Comparison of ENCODE assay signal across 15 cellular contexts in genomic region chr20:47694021-47694818, GRCh38.
DNase-seq lines count a peak whose midpoint lies in the region; ATAC-seq, FAIRE-seq and TF ChIP-seq lines count a peak whose summit lies in the region.
"Had no signal": no experiment of that assay in that cellular context is flagged by ENCODE, and none has a peak within 500 bp of the region (broad histone marks: within the 10 kb centered on the region; RNA-seq: fewer than 3 reads in every experiment).

No MANE protein-coding gene starts in this region.

- no peak for DNase-seq in right cardiac atrium
- no peak for DNase-seq in heart right ventricle
- DNase-seq in HTR-8/SVneo (ENCODE audit: insufficient read length, low spot score) = no peak
- peak; percentile 62 for DNase-seq in kidney
- no peak for DNase-seq in osteocyte (ENCODE audit: extremely low spot score, unreplicated experiment)
- DNase-seq in activated T-cell treated with anti-CD3 and anti-CD28 coated beads, Interleukin-2, amount 50 U/mL, for 24 hours = no peak
- no peak for DNase-seq in WERI-Rb-1
- no peak for DNase-seq in NCI-H1092 (lab: John Stamatoyannopoulos, UW)
- DNase-seq: C1 segment of cervical spinal cord; Calu3; CD4-positive, alpha-beta T cell; DMS 273 treated with DMSO at 0.1 percent for 48 hours; GOT3; H9 had no signal

- H3K36me3 Mint-ChIP-seq in osteocyte (ENCODE audit: unreplicated experiment) = no peaks in the 10 kb centered on the region
- no peaks in the 10 kb centered on the region for H3K36me3 Mint-ChIP-seq in activated T-cell treated with anti-CD3 and anti-CD28 coated beads, Interleukin-2, amount 50 U/mL, for 24 hours (ENCODE audit: low read depth)

- no peaks in the 10 kb centered on the region for H3K9me3 Mint-ChIP-seq in osteocyte (ENCODE audit: unreplicated experiment)
- H3K9me3 Mint-ChIP-seq in activated T-cell treated with anti-CD3 and anti-CD28 coated beads, Interleukin-2, amount 50 U/mL, for 24 hours = no peaks in the 10 kb centered on the region
- H3K9me3 Mint-ChIP-seq: H9 had no signal

- peak; percentile 18 to 41 for ATAC-seq in right cardiac atrium
- ATAC-seq in heart right ventricle = no peak

- H3K36me3 ChIP-seq in heart right ventricle (peaks cover 0 to 59% (median 5%) of the 10 kb centered on the region in 9 donors), kidney (ENCODE audit: control insufficient read depth in 1 of 2, insufficient read depth in 2 of 2, low read length in 2 of 2) (peaks cover 0 to 5% of the 10 kb centered on the region in 2 donors), WERI-Rb-1 (no peaks in the 10 kb centered on the region)

- peak overlapping the region; percentile 44 for H3K27ac Mint-ChIP-seq in osteocyte (ENCODE audit: unreplicated experiment)
- H3K27ac Mint-ChIP-seq in activated T-cell treated with anti-CD3 and anti-CD28 coated beads, Interleukin-2, amount 50 U/mL, for 24 hours = no peak overlapping the region
- H3K27ac Mint-ChIP-seq: CD4-positive, alpha-beta T cell; H9 had no signal

- intact Hi-C loops in right cardiac atrium (cut with DNase I) (no loop called here), heart right ventricle (cut with DNase I) (no loop called here), kidney (cut with DNase I) (no loop called here)

- H3K4me1 ChIP-seq in right cardiac atrium (ENCODE audit: control insufficient read depth, insufficient read depth, low read length) = no peaks in the 10 kb centered on the region
- peaks cover 0 to 6% (median 0%) of the 10 kb centered on the region in 9 donors for H3K4me1 ChIP-seq in heart right ventricle
- H3K4me1 ChIP-seq in kidney (ENCODE audit: control insufficient read depth in 1 of 2, insufficient read depth in 1 of 2, low read depth in 1 of 2, low read length in 2 of 2) = peaks cover 0 to 2% of the 10 kb centered on the region in 2 donors

- peaks cover 7% of the 10 kb centered on the region for H3K4me1 Mint-ChIP-seq in osteocyte (ENCODE audit: unreplicated experiment)
- H3K4me1 Mint-ChIP-seq in activated T-cell treated with anti-CD3 and anti-CD28 coated beads, Interleukin-2, amount 50 U/mL, for 24 hours (ENCODE audit: low read depth) = peaks cover 10% of the 10 kb centered on the region

- H3K9me3 ChIP-seq in right cardiac atrium (ENCODE audit: control insufficient read depth, low read length) (peaks cover 5% of the 10 kb centered on the region), heart right ventricle (peaks cover 6 to 47% (median 30%) of the 10 kb centered on the region in 11 donors), kidney (ENCODE audit: control insufficient read depth in 1 of 2, low read length in 2 of 2) (peaks cover 7 to 23% of the 10 kb centered on the region in 2 donors), WERI-Rb-1 (ENCODE audit: severe bottlenecking) (peaks cover 30% of the 10 kb centered on the region)

- no peak overlapping the region for H3K27ac ChIP-seq in right cardiac atrium (ENCODE audit: low read length)
- H3K27ac ChIP-seq in heart right ventricle = no peak overlapping the region
- no peak overlapping the region for H3K27ac ChIP-seq in kidney (ENCODE audit: low read depth in 2 of 2, low read length in 2 of 2)
- H3K27ac ChIP-seq in WERI-Rb-1 = no peak overlapping the region
- H3K27ac ChIP-seq: 22Rv1 had no signal

- no peak overlapping the region for H3K9ac ChIP-seq in kidney (ENCODE audit: low read length in 2 of 2)

- no peak for TF ChIP-seq CTCF in heart right ventricle (IDR thresholded peaks at IDR 0.05)
- no peak for TF ChIP-seq CTCF in kidney (IDR thresholded peaks at IDR 0.05; ENCODE audit: borderline replicate concordance, extremely low read depth, insufficient read depth)
- no peak for TF ChIP-seq CTCF in osteocyte (IDR thresholded peaks at IDR 0.05)
- TF ChIP-seq CTCF in WERI-Rb-1 (IDR thresholded peaks at IDR 0.05; ENCODE audit: low read depth, low read length) = no peak

- peaks cover 7% of the 10 kb centered on the region for H3K27me3 Mint-ChIP-seq in osteocyte (ENCODE audit: unreplicated experiment)
- H3K27me3 Mint-ChIP-seq in activated T-cell treated with anti-CD3 and anti-CD28 coated beads, Interleukin-2, amount 50 U/mL, for 24 hours = no peaks in the 10 kb centered on the region
- H3K27me3 Mint-ChIP-seq: CD4-positive, alpha-beta T cell had no signal

- H3K27me3 ChIP-seq in right cardiac atrium (ENCODE audit: control insufficient read depth, insufficient read depth) (no peaks in the 10 kb centered on the region), heart right ventricle (no peaks in the 10 kb centered on the region), WERI-Rb-1 (ENCODE audit: insufficient read depth, low read depth, severe bottlenecking) (no peaks in the 10 kb centered on the region)

- 97% methylated on average over 21 of the region's 21 CpGs for WGBS in right cardiac atrium
- 95 to 97% methylated on average over 21 of the region's 21 CpGs for WGBS in heart right ventricle, 2 donors

- H3K4me3 ChIP-seq in right cardiac atrium (ENCODE audit: low read length) (no peak overlapping the region), heart right ventricle (no peak overlapping the region), kidney (ENCODE audit: low read length in 2 of 2) (no peak overlapping the region), WERI-Rb-1 (ENCODE audit: low read depth, low read length) (no peak overlapping the region)

- peak; percentile 72 for FAIRE-seq in HTR-8/SVneo (lab: Jason Lieb, UNC)
- FAIRE-seq in kidney (lab: Jason Lieb, UNC) = no peak

- H3K4me3 Mint-ChIP-seq in osteocyte (ENCODE audit: unreplicated experiment) = no peak overlapping the region
- H3K4me3 Mint-ChIP-seq in activated T-cell treated with anti-CD3 and anti-CD28 coated beads, Interleukin-2, amount 50 U/mL, for 24 hours = no peak overlapping the region
- H3K4me3 Mint-ChIP-seq: CD4-positive, alpha-beta T cell; H9 had no signal

Comparison
In these comparisons a context has a peak if more than half of its experiments do, and no peak if none do; other contexts are left out.
1. ATAC-seq: peak in right cardiac atrium (2 of 2); none in heart right ventricle (0 of 8).